ENCODE assay signal across 8 cellular contexts in the genomic region with DNA sequence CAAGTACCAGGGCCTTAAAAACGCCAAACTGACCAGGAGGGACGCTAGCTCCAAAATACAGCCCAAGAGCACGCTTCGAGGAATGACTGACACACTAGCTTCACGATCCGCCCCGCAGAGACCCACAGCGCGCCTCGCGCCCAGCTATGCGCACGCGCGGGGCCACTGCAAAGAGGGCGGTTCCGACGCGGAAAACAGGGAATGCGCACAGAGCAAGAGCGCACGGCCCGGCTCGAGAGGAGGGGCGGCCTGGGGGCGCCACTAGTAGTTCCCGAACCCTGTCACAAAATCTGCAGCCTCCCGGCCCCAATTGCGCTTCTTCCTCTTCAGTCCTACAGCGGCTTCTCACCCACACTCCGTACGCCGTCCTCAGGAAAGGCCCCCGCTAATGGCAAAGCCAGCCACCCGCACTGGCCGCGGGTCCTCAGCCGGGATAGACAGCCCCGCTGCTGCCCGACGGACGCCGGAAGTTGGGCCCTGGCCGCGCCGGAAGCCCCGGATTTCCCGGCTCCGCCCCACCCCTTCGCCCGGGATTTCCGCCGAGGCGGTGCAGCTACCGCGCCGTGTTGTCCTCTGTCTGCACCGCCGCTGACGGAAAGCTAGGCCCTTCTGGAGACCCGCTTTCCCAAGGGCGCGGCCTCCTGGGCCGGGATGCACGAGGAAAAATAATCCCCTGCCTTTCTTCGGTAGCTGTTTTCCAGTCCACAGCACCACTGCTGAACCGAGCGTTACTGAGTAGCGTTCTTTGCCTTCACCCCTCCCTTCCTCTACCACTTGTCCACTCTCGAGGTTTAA. TPM values are rescaled to one million over a fixed set of nuclear protein-coding genes. Genes with fewer than 3 reads are reported as not detected.
DNase-seq lines count a peak whose midpoint lies in the region; ATAC-seq and TF ChIP-seq lines count a peak whose summit lies in the region.

A gene with protein sequence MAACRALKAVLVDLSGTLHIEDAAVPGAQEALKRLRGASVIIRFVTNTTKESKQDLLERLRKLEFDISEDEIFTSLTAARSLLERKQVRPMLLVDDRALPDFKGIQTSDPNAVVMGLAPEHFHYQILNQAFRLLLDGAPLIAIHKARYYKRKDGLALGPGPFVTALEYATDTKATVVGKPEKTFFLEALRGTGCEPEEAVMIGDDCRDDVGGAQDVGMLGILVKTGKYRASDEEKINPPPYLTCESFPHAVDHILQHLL (minus strand): TSS at position 472 of the 795 bp plus-strand sequence. CDS start 14,061 bp downstream, outside the sequence.

- no peak for TF ChIP-seq CTCF in BE2C (IDR thresholded peaks at IDR 0.05; ENCODE audit: low read depth, low read length)
- no peak for TF ChIP-seq CTCF in left lung (IDR thresholded peaks at IDR 0.05)

- peak; percentile 91 for TF ChIP-seq POLR2A in GM19099 (IDR thresholded peaks at IDR 0.05; ENCODE audit: extremely low read depth, insufficient read length, low read depth)

- H3K9me3 ChIP-seq in BE2C (no peaks in the 10 kb centered on the region), left lung (no peaks in the 10 kb centered on the region)

- H3K36me3 ChIP-seq in BE2C: no peaks in the 10 kb centered on the region
- peaks cover 0 to 19% of the 10 kb centered on the region in 2 donors for H3K36me3 ChIP-seq in left lung

- ATAC-seq in HG03378 (IDR thresholded peaks at IDR 0.05; ENCODE audit: unreplicated experiment) (peak; percentile 73), left lung (peak; percentile 98)

- DNase-seq in BE2C (peak; percentile 80), NCI-H526 treated with DMSO at 0.1 percent for 48 hours (lab: John Stamatoyannopoulos, UW) (peak; percentile 88), dedifferentiated amniotic fluid mesenchymal stem cell (ENCODE audit: extremely low spot score) (peak; percentile 66), left lung (peak; percentile 89 to 97)
- peak; percentile 66 for DNase-seq in activated CD4-positive, alpha-beta T cell treated with anti-CD3 and anti-CD28 coated beads, Interleukin-2, amount 50 U/mL, for 1 hour
- DNase-seq in stimulated activated CD4-positive, alpha-beta T cell treated with anti-CD3 and anti-CD28 coated beads, Interleukin-2, amount 100 ng/mL, for 48 hours: peak; percentile 78 to 83

- H3K4me1 ChIP-seq in BE2C (no peaks in the 10 kb centered on the region), left lung (peaks cover 8 to 28% of the 10 kb centered on the region in 2 donors)

- intact Hi-C loops in left lung (cut with DNase I): no loop called here

- peak within 1 kb of the TSS; percentile 92 to 95 for H3K27ac ChIP-seq in left lung

- H3K27me3 ChIP-seq in BE2C: no peaks in the 10 kb centered on the region
- no peaks in the 10 kb centered on the region for H3K27me3 ChIP-seq in left lung

- H3K4me3 ChIP-seq in BE2C (ENCODE audit: low read depth, low read length): peak within 1 kb of the TSS; percentile 69
- H3K4me3 ChIP-seq in left lung: peak within 1 kb of the TSS; percentile 62 to 76

RNA-seq across cellular contexts. Expression of the gene that starts here (rescaled TPM):
- polyA plus RNA-seq in BE2C (2012; ENCODE audit: insufficient read depth, insufficient read length, low read depth): 10.6 TPM
- 10 to 100 TPM; 35.9 to 38.9 TPM for total RNA-seq in left lung

Comparison
In these comparisons a context has a peak if more than half of its experiments do, and no peak if none do; other contexts are left out.
1. Peak in every context shown above with its lines: DNase-seq, ATAC-seq, H3K4me3 ChIP-seq and H3K27ac ChIP-seq.